16 cellular contexts compared by ENCODE assay signal in the genomic region with DNA sequence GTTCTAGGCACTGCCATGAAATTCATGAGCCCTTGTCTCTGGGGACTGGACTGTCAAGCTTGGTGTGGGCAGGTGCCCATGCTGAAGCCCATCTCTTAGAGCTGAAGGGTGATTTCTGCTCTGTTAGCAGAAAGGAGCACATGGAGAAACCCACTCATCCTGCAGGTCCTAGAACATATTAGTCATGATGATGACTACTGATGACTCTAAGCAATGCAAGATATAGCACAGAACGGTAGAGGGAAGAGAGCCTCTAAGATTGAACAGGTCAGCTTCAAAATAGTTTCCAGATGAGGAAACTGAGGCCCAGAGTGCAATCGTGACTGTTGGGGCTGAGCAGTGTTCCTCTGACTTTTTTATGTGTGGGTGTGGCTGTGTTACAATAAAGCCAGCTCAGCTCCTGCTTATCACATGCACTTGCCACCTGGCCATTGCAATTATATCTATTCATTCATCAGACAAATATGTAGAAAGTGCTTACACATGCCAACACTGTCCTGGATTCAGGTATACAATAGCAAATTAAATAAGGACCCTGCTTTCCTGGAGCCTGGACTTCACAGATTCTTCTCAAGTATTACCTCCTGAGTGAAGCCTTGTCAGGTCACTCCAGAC.
A peak's percentile ranks its signal among the peaks of the same experiment; 100 is the strongest.
DNase-seq lines count a peak whose midpoint lies in the region; ATAC-seq and TF ChIP-seq lines count a peak whose summit lies in the region.
"Had no signal": no experiment of that assay in that cellular context is flagged by ENCODE, and none has a peak within 500 bp of the region (broad histone marks: within the 10 kb centered on the region; RNA-seq: fewer than 3 reads in every experiment).

No MANE protein-coding gene starts in this region.

- H3K4me3 Mint-ChIP-seq in stimulated activated memory B cell treated with anti-CD40 and anti-IgM and Interleukin-4, amounts not matched to agents 10 μg/mL and 1 μg/mL and 100 μg/mL, for 72 hours, result no peak overlapping the region
- H3K4me3 Mint-ChIP-seq: CD14-positive monocyte; CD8-positive, alpha-beta T cell; H9 had no signal

- H3K27me3 Mint-ChIP-seq in stimulated activated memory B cell treated with anti-CD40 and anti-IgM and Interleukin-4, amounts not matched to agents 10 μg/mL and 1 μg/mL and 100 μg/mL, for 72 hours, result no peaks in the 10 kb centered on the region

- H3K4me1 Mint-ChIP-seq in stimulated activated memory B cell treated with anti-CD40 and anti-IgM and Interleukin-4, amounts not matched to agents 10 μg/mL and 1 μg/mL and 100 μg/mL, for 72 hours, result no peaks in the 10 kb centered on the region
- H3K4me1 Mint-ChIP-seq: CD14-positive monocyte, H9 had no signal

- H3K4me1 ChIP-seq in mucosa of descending colon (ENCODE audit: low read depth), result no peaks in the 10 kb centered on the region

- H3K36me3 ChIP-seq in mucosa of descending colon (ENCODE audit: low read depth), result no peaks in the 10 kb centered on the region

- no peak overlapping the region for H3K4me3 ChIP-seq in fibroblast of mammary gland (ENCODE audit: control insufficient read depth, low read depth, low read length)
- H3K4me3 ChIP-seq in mucosa of descending colon, result no peak overlapping the region

- peaks cover 6% of the 10 kb centered on the region for H3K9me3 Mint-ChIP-seq in stimulated activated memory B cell treated with anti-CD40 and anti-IgM and Interleukin-4, amounts not matched to agents 10 μg/mL and 1 μg/mL and 100 μg/mL, for 72 hours
- H3K9me3 Mint-ChIP-seq: H9 had no signal

- no peak for TF ChIP-seq CTCF in fibroblast of mammary gland (conservative IDR thresholded peaks at IDR 0.05; ENCODE audit: control insufficient read depth, insufficient read depth, low read depth, low read length)
- TF ChIP-seq CTCF in mucosa of descending colon (IDR thresholded peaks at IDR 0.05), result no peak

- no peaks in the 10 kb centered on the region for H3K36me3 Mint-ChIP-seq in stimulated activated memory B cell treated with anti-CD40 and anti-IgM and Interleukin-4, amounts not matched to agents 10 μg/mL and 1 μg/mL and 100 μg/mL, for 72 hours
- H3K36me3 Mint-ChIP-seq: CD14-positive monocyte; CD8-positive, alpha-beta T cell had no signal

- DNase-seq in NCI-H2171 treated with DMSO at 0.1 percent for 48 hours (lab: John Stamatoyannopoulos, UW) (peak; percentile 7), NCI-H2171 (lab: John Stamatoyannopoulos, UW) (no peak), RKO (ENCODE audit: low spot score) (peak; percentile 44), fibroblast of mammary gland (ENCODE audit: low read depth) (peak; percentile 2), mucosa of descending colon (peak in 1 of 3 donors; percentile 13)
- DNase-seq: CD8-positive, alpha-beta T cell; COR-L47; DMS153; DMS79 treated with DMSO at 0.1 percent for 48 hours; EL; GOT3; H9 had no signal

- H3K27ac Mint-ChIP-seq in stimulated activated memory B cell treated with anti-CD40 and anti-IgM and Interleukin-4, amounts not matched to agents 10 μg/mL and 1 μg/mL and 100 μg/mL, for 72 hours, result no peak overlapping the region
- H3K27ac Mint-ChIP-seq: CD14-positive monocyte; CD8-positive, alpha-beta T cell; H9 had no signal

- H3K9me3 ChIP-seq in mucosa of descending colon, result no peaks in the 10 kb centered on the region

- ATAC-seq in mucosa of descending colon (peak; percentile 34), HG02642 (IDR thresholded peaks at IDR 0.05; ENCODE audit: poor library complexity, unreplicated experiment) (no peak), HG03135 (IDR thresholded peaks at IDR 0.05; ENCODE audit: unreplicated experiment) (no peak)
- no peak for ATAC-seq in stimulated activated memory B cell treated with anti-CD40 and anti-IgM and Interleukin-4, amounts not matched to agents 10 μg/mL and 1 μg/mL and 100 μg/mL, for 72 hours
- ATAC-seq: CD8-positive, alpha-beta T cell had no signal

- intact Hi-C loops in mucosa of descending colon (cut with DNase I, micrococcal nuclease), result no loop called here
